Comparison of ENCODE assay signal across 20 cellular contexts in genomic region chr2:85915606-85916303, GRCh38. TPM values are rescaled to one million over a fixed set of nuclear protein-coding genes. Genes with fewer than 3 reads are reported as not detected.
DNase-seq lines count a peak whose midpoint lies in the region; ATAC-seq and TF ChIP-seq lines count a peak whose summit lies in the region.
"Had no signal": no experiment of that assay in that cellular context is flagged by ENCODE, and none has a peak within 500 bp of the region (broad histone marks: within the 10 kb centered on the region; RNA-seq: fewer than 3 reads in every experiment).

No MANE protein-coding gene starts in this region.

- no peaks in the 10 kb centered on the region for H3K36me3 Mint-ChIP-seq in stimulated activated effector memory CD8-positive, alpha-beta T cell treated with anti-CD3 and anti-CD28 coated beads, Interleukin-12 subunit alpha, Interleukin-12 subunit beta, amount 100 ng/mL, for 72 hours
- H3K36me3 Mint-ChIP-seq in type B pancreatic cell (no peaks in the 10 kb centered on the region), osteocyte (ENCODE audit: unreplicated experiment) (no peaks in the 10 kb centered on the region)

- peak overlapping the region; percentile 63 for H3K27ac ChIP-seq in temporal lobe (ENCODE audit: low read depth, low read length)
- H3K27ac ChIP-seq: foreskin keratinocyte, thoracic aorta had no signal

- H3K9me3 Mint-ChIP-seq in stimulated activated effector memory CD8-positive, alpha-beta T cell treated with anti-CD3 and anti-CD28 coated beads, Interleukin-12 subunit alpha, Interleukin-12 subunit beta, amount 100 ng/mL, for 72 hours = no peaks in the 10 kb centered on the region
- H3K9me3 Mint-ChIP-seq in type B pancreatic cell (no peaks in the 10 kb centered on the region), osteocyte (ENCODE audit: unreplicated experiment) (no peaks in the 10 kb centered on the region)
- H3K9me3 Mint-ChIP-seq: activated T-cell treated with anti-CD3 and anti-CD28 coated beads, Interleukin-2, amount 50 U/mL, for 4 hours; dendritic cell treated with granulocyte-macrophage colony-stimulating factor and Interleukin-4, amounts not matched to agents 40 ng/mL and 50 ng/mL, for 4 days had no signal

- H3K4me3 ChIP-seq in fibroblast of mammary gland (ENCODE audit: control insufficient read depth, low read depth, low read length) = no peak overlapping the region
- H3K4me3 ChIP-seq: thoracic aorta had no signal

- H3K27me3 Mint-ChIP-seq in type B pancreatic cell (no peaks in the 10 kb centered on the region), osteocyte (ENCODE audit: unreplicated experiment) (no peaks in the 10 kb centered on the region)
- H3K27me3 Mint-ChIP-seq: dendritic cell treated with granulocyte-macrophage colony-stimulating factor and Interleukin-4, amounts not matched to agents 40 ng/mL and 50 ng/mL, for 4 days; naive B cell had no signal

- H3K27ac Mint-ChIP-seq in stimulated activated effector memory CD8-positive, alpha-beta T cell treated with anti-CD3 and anti-CD28 coated beads, Interleukin-12 subunit alpha, Interleukin-12 subunit beta, amount 100 ng/mL, for 72 hours = no peak overlapping the region
- H3K27ac Mint-ChIP-seq in type B pancreatic cell = no peak overlapping the region
- H3K27ac Mint-ChIP-seq in osteocyte (ENCODE audit: unreplicated experiment) = no peak overlapping the region
- H3K27ac Mint-ChIP-seq: dendritic cell treated with granulocyte-macrophage colony-stimulating factor and Interleukin-4, amounts not matched to agents 40 ng/mL and 50 ng/mL, for 4 days had no signal

- TF ChIP-seq CTCF in fibroblast of mammary gland (conservative IDR thresholded peaks at IDR 0.05; ENCODE audit: control insufficient read depth, insufficient read depth, low read depth, low read length) = no peak
- TF ChIP-seq CTCF in type B pancreatic cell (conservative IDR thresholded peaks at IDR 0.05) = no peak
- TF ChIP-seq CTCF in osteocyte (IDR thresholded peaks at IDR 0.05) = no peak

- no peak for ATAC-seq in stimulated activated effector memory CD8-positive, alpha-beta T cell treated with anti-CD3 and anti-CD28 coated beads, Interleukin-12 subunit alpha, Interleukin-12 subunit beta, amount 100 ng/mL, for 72 hours
- ATAC-seq: activated T-cell treated with anti-CD3 and anti-CD28 coated beads, Interleukin-2, amount 50 U/mL, for 4 hours; foreskin keratinocyte had no signal

- H3K4me1 Mint-ChIP-seq in stimulated activated effector memory CD8-positive, alpha-beta T cell treated with anti-CD3 and anti-CD28 coated beads, Interleukin-12 subunit alpha, Interleukin-12 subunit beta, amount 100 ng/mL, for 72 hours = peaks cover 6% of the 10 kb centered on the region
- H3K4me1 Mint-ChIP-seq in type B pancreatic cell (ENCODE audit: unreplicated experiment) (peaks cover 8% of the 10 kb centered on the region), osteocyte (ENCODE audit: unreplicated experiment) (peaks cover 36% of the 10 kb centered on the region)

- DNase-seq in DMS79 treated with DMSO at 0.1 percent for 48 hours (lab: John Stamatoyannopoulos, UW) (peak; percentile 66), RPMI7951 (ENCODE audit: low read depth) (peak; percentile 56), fibroblast of mammary gland (ENCODE audit: low read depth) (peak; percentile 47), type B pancreatic cell (ENCODE audit: extremely low spot score, unreplicated experiment) (no peak), osteocyte (ENCODE audit: extremely low spot score, unreplicated experiment) (no peak), foreskin melanocyte (no peak)
- DNase-seq in stimulated activated effector memory CD8-positive, alpha-beta T cell treated with anti-CD3 and anti-CD28 coated beads, Interleukin-12 subunit alpha, Interleukin-12 subunit beta, amount 100 ng/mL, for 72 hours (ENCODE audit: low spot score in 2 of 2) = no peak
- DNase-seq: activated T-cell treated with anti-CD3 and anti-CD28 coated beads, Interleukin-2, amount 50 U/mL, for 4 hours; foreskin keratinocyte; GF-D8; mesenchymal stem cell; naive B cell; NCI-H146; NCI-H526; RPMI8226; small intestine; stimulated activated CD4-positive, alpha-beta T cell treated with anti-CD3 and anti-CD28 coated beads, Interleukin-2, amount 100 ng/mL, for 24 hours had no signal

- H3K4me3 Mint-ChIP-seq in stimulated activated effector memory CD8-positive, alpha-beta T cell treated with anti-CD3 and anti-CD28 coated beads, Interleukin-12 subunit alpha, Interleukin-12 subunit beta, amount 100 ng/mL, for 72 hours = no peak overlapping the region
- no peak overlapping the region for H3K4me3 Mint-ChIP-seq in type B pancreatic cell
- H3K4me3 Mint-ChIP-seq in osteocyte (ENCODE audit: unreplicated experiment) = no peak overlapping the region
- H3K4me3 Mint-ChIP-seq: activated T-cell treated with anti-CD3 and anti-CD28 coated beads, Interleukin-2, amount 50 U/mL, for 4 hours; dendritic cell treated with granulocyte-macrophage colony-stimulating factor and Interleukin-4, amounts not matched to agents 40 ng/mL and 50 ng/mL, for 4 days had no signal

RNA-seq across cellular contexts. Expression of gene ST3GAL5, which starts 27.0 kb away (rescaled TPM):
- 83.2 and 98.5 TPM in 2 replicates for total RNA-seq in RPMI7951 (2014; rRNA removed; shearing (Covaris generic))
- total RNA-seq in temporal lobe (26.6 TPM), type B pancreatic cell (ENCODE audit: low replicate concordance) (12.9 and 16.7 TPM in 2 replicates), osteocyte (42.2 and 43.6 TPM in 2 replicates)

Comparison
In these comparisons a context has a peak if more than half of its experiments do, and no peak if none do; other contexts are left out.
1. DNase-seq: peak in DMS79 treated with DMSO at 0.1 percent for 48 hours (single experiment), RPMI7951 (single experiment) and fibroblast of mammary gland (single experiment); none in stimulated activated effector memory CD8-positive, alpha-beta T cell treated with anti-CD3 and anti-CD28 coated beads, Interleukin-12 subunit alpha, Interleukin-12 subunit beta, amount 100 ng/mL, for 72 hours (0 of 2), type B pancreatic cell (single experiment), osteocyte (single experiment) and foreskin melanocyte (single experiment).